6 cellular contexts compared by ENCODE assay signal in genomic region chr12:23648546-23648945, GRCh38.
"Had no signal": no experiment of that assay in that cellular context is flagged by ENCODE, and none has a peak within 500 bp of the region (broad histone marks: within the 10 kb centered on the region; RNA-seq: fewer than 3 reads in every experiment).

No MANE protein-coding gene starts in this region.

- H3K27ac ChIP-seq: HL-60, KMS-11 had no signal

- H3K4me2 ChIP-seq: KMS-11 had no signal

- H3K27me3 Mint-ChIP-seq: IgD-negative memory B cell had no signal

- H3K4me3 Mint-ChIP-seq: IgD-negative memory B cell had no signal

- H3K9ac ChIP-seq: KMS-11 had no signal

- DNase-seq: IMR-90, KBM-7, KG1 had no signal
